Comparison of ENCODE assay signal across 21 cellular contexts in the genomic region with DNA sequence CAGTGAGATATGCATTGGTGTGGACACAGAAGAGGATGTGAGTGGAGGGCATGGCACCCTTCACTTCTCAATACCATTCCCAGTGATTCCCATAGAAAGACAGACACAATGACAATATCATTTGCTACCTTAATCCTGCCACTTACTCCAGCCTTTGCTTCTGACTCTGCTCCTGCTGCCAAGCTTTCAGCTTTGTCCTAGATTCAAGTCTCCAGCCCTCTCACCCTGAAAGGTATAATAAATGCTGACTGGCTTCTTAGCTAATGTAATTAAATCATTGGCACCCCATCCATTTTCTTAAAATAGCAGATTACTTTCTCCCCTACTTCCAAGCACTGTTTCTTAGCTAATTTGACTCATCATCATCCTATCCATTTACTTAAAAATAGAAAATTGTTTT. TPM values are rescaled to one million over a fixed set of nuclear protein-coding genes. Genes with fewer than 3 reads are reported as not detected.
A peak's percentile ranks its signal among the peaks of the same experiment; 100 is the strongest.
DNase-seq lines count a peak whose midpoint lies in the region; ATAC-seq and TF ChIP-seq lines count a peak whose summit lies in the region.
"Had no signal": no experiment of that assay in that cellular context is flagged by ENCODE, and none has a peak within 500 bp of the region (broad histone marks: within the 10 kb centered on the region; RNA-seq: fewer than 3 reads in every experiment).

No MANE protein-coding gene starts in this region.

- H3K9me3 ChIP-seq in Karpas-422 (ENCODE audit: low read length) = no peaks in the 10 kb centered on the region
- H3K9me3 ChIP-seq: A549, BE2C had no signal

- H3K4me1 Mint-ChIP-seq in activated CD8-positive, alpha-beta T cell treated with anti-CD3 and anti-CD28 coated beads, Interleukin-2, amount 10 ng/mL, durations not matched to agents 7 days and 5 days (ENCODE audit: low read depth) = peaks cover 21% of the 10 kb centered on the region
- H3K4me1 Mint-ChIP-seq in activated CD8-positive, alpha-beta T cell treated with anti-CD3 and anti-CD28 coated beads for 36 hours (ENCODE audit: low read depth) = peaks cover 27% of the 10 kb centered on the region

- no peak for DNase-seq in activated CD8-positive, alpha-beta T cell treated with anti-CD3 and anti-CD28 coated beads, Interleukin-2, amount 10 ng/mL, durations not matched to agents 7 days and 5 days
- no peak for DNase-seq in activated CD8-positive, alpha-beta T cell treated with anti-CD3 and anti-CD28 coated beads for 36 hours
- DNase-seq in Karpas-422 = no peak
- no peak for DNase-seq in dorsolateral prefrontal cortex
- no peak for DNase-seq in activated T-cell treated with anti-CD3 and anti-CD28 coated beads, Interleukin-2, amount 50 U/mL, for 1 hour
- DNase-seq in A172 (ENCODE audit: low spot score) = no peak
- DNase-seq: BE2C, DMS79, HFFc6, KG1, NCI-H1105, NCI-H146, NCI-H2029 treated with DMSO at 0.1 percent for 48 hours, NCI-H2171 treated with DMSO at 0.1 percent for 48 hours, NCI-H524 treated with DMSO at 0.1 percent for 48 hours, NCI-H82, SW 1271, T-helper 17 cell had no signal

- H3K4me2 ChIP-seq in Karpas-422 (ENCODE audit: low read depth, low read length, poor library complexity, severe bottlenecking) = peak overlapping the region; percentile 12

- peaks cover 60% of the 10 kb centered on the region for H3K4me1 ChIP-seq in Karpas-422 (ENCODE audit: low read length)
- H3K4me1 ChIP-seq: BE2C had no signal

- peak overlapping the region; percentile 12 for H3K4me3 Mint-ChIP-seq in activated CD8-positive, alpha-beta T cell treated with anti-CD3 and anti-CD28 coated beads, Interleukin-2, amount 10 ng/mL, durations not matched to agents 7 days and 5 days
- H3K4me3 Mint-ChIP-seq in activated CD8-positive, alpha-beta T cell treated with anti-CD3 and anti-CD28 coated beads for 36 hours = no peak overlapping the region
- H3K4me3 Mint-ChIP-seq: HFFc6, T-helper 17 cell had no signal

- ATAC-seq in activated CD8-positive, alpha-beta T cell treated with anti-CD3 and anti-CD28 coated beads, Interleukin-2, amount 10 ng/mL, durations not matched to agents 7 days and 5 days = no peak
- ATAC-seq in activated CD8-positive, alpha-beta T cell treated with anti-CD3 and anti-CD28 coated beads for 36 hours = no peak
- ATAC-seq: A549, Right ventricle myocardium inferior, T-helper 17 cell had no signal

- no peak overlapping the region for H3K27ac ChIP-seq in Karpas-422 (ENCODE audit: low read length)
- peak overlapping the region in 41 of 59 donors; percentile 8 to 82 (median 49) for H3K27ac ChIP-seq in dorsolateral prefrontal cortex

- no peak overlapping the region for H2AFZ ChIP-seq in Karpas-422 (ENCODE audit: low read length)

- TF ChIP-seq CTCF in activated CD8-positive, alpha-beta T cell treated with anti-CD3 and anti-CD28 coated beads for 36 hours (IDR thresholded peaks at IDR 0.05) = no peak
- no peak for TF ChIP-seq CTCF in dorsolateral prefrontal cortex (IDR thresholded peaks at IDR 0.05 in 54 of 56, conservative IDR thresholded peaks at IDR 0.05 in 2 of 56; ENCODE audit: low read depth in 1 of 56, partially characterized antibody in 56 of 56)

- peaks cover 8% of the 10 kb centered on the region; the same call in 1 of the 2 replicates for H3K36me3 ChIP-seq in Karpas-422 (ENCODE audit: insufficient read depth, low read length)
- H3K36me3 ChIP-seq: BE2C had no signal

- no peaks in the 10 kb centered on the region for H4K20me1 ChIP-seq in Karpas-422 (ENCODE audit: insufficient read depth, low read depth, low read length)

- H3K9ac ChIP-seq in Karpas-422 (ENCODE audit: low read length) = no peak overlapping the region

- H3K79me2 ChIP-seq in Karpas-422 (ENCODE audit: low read length) = peaks cover 77% of the 10 kb centered on the region

- H3K27me3 Mint-ChIP-seq in activated CD8-positive, alpha-beta T cell treated with anti-CD3 and anti-CD28 coated beads, Interleukin-2, amount 10 ng/mL, durations not matched to agents 7 days and 5 days (ENCODE audit: low read depth) = no peaks in the 10 kb centered on the region
- no peaks in the 10 kb centered on the region for H3K27me3 Mint-ChIP-seq in activated CD8-positive, alpha-beta T cell treated with anti-CD3 and anti-CD28 coated beads for 36 hours
- H3K27me3 Mint-ChIP-seq: T-helper 17 cell had no signal

- POLR2A ChIA-PET in activated CD8-positive, alpha-beta T cell treated with anti-CD3 and anti-CD28 coated beads, Interleukin-2, amount 10 ng/mL, durations not matched to agents 7 days and 5 days (lab: Charles Lee) = interaction anchor here (1.0 to 2.7 kb wide), 4 partner anchors 13 to 58 kb away, joined by 3 to 10 read pairs (median 4); no protein-coding TSS in a partner anchor
- POLR2A ChIA-PET in activated CD8-positive, alpha-beta T cell treated with anti-CD3 and anti-CD28 coated beads for 36 hours (lab: Charles Lee) = interaction anchor here (1.2 to 2.3 kb wide), 3 partner anchors 10 to 13 kb away, joined by 3 to 13 read pairs (median 4); no protein-coding TSS in a partner anchor

- peak overlapping the region; percentile 86 for H3K4me3 ChIP-seq in GM08714 (ENCODE audit: low read length)
- H3K4me3 ChIP-seq in Karpas-422 (ENCODE audit: low read length) = no peak overlapping the region
- H3K4me3 ChIP-seq in dorsolateral prefrontal cortex = no peak overlapping the region
- H3K4me3 ChIP-seq: A549 had no signal

- no peaks in the 10 kb centered on the region for H3K27me3 ChIP-seq in Karpas-422 (ENCODE audit: low read length)
- no peaks in the 10 kb centered on the region for H3K27me3 ChIP-seq in dorsolateral prefrontal cortex
- H3K27me3 ChIP-seq: BE2C had no signal

- no peaks in the 10 kb centered on the region for H3K9me2 ChIP-seq in Karpas-422 (replicated peaks; ENCODE audit: insufficient read depth, low read length)

- H3K27ac Mint-ChIP-seq in activated CD8-positive, alpha-beta T cell treated with anti-CD3 and anti-CD28 coated beads, Interleukin-2, amount 10 ng/mL, durations not matched to agents 7 days and 5 days = no peak overlapping the region
- no peak overlapping the region for H3K27ac Mint-ChIP-seq in activated CD8-positive, alpha-beta T cell treated with anti-CD3 and anti-CD28 coated beads for 36 hours
- H3K27ac Mint-ChIP-seq: HFFc6, T-helper 17 cell had no signal

- intact Hi-C loops in activated CD8-positive, alpha-beta T cell treated with anti-CD3 and anti-CD28 coated beads for 36 hours (cut with micrococcal nuclease) = no loop called here
- intact Hi-C loops in dorsolateral prefrontal cortex (cut with DNase I) = no loop called here

- peaks cover 17% of the 10 kb centered on the region for H3K36me3 Mint-ChIP-seq in activated CD8-positive, alpha-beta T cell treated with anti-CD3 and anti-CD28 coated beads, Interleukin-2, amount 10 ng/mL, durations not matched to agents 7 days and 5 days (ENCODE audit: low read depth)
- H3K36me3 Mint-ChIP-seq in activated CD8-positive, alpha-beta T cell treated with anti-CD3 and anti-CD28 coated beads for 36 hours (ENCODE audit: low read depth) = peaks cover 1% of the 10 kb centered on the region

- no peaks in the 10 kb centered on the region for H3K9me3 Mint-ChIP-seq in activated CD8-positive, alpha-beta T cell treated with anti-CD3 and anti-CD28 coated beads, Interleukin-2, amount 10 ng/mL, durations not matched to agents 7 days and 5 days (ENCODE audit: insufficient read depth)
- no peaks in the 10 kb centered on the region for H3K9me3 Mint-ChIP-seq in activated CD8-positive, alpha-beta T cell treated with anti-CD3 and anti-CD28 coated beads for 36 hours
- H3K9me3 Mint-ChIP-seq: HFFc6 had no signal

- CTCF ChIA-PET in activated CD8-positive, alpha-beta T cell treated with anti-CD3 and anti-CD28 coated beads, Interleukin-2, amount 10 ng/mL, durations not matched to agents 7 days and 5 days (lab: Charles Lee) = interaction anchor here (0.6 to 1.5 kb wide), 3 partner anchors 8 to 27 kb away, joined by 3 to 4 read pairs (median 4); no protein-coding TSS in a partner anchor
- CTCF ChIA-PET in activated CD8-positive, alpha-beta T cell treated with anti-CD3 and anti-CD28 coated beads for 36 hours (lab: Charles Lee) = interaction anchor here (1.4 to 2.2 kb wide), 4 partner anchors 10 to 25 kb away, joined by 3 to 9 read pairs (median 3); no protein-coding TSS in a partner anchor

RNA-seq across cellular contexts. Expression of gene CDC42SE2, which starts 41.1 kb away (rescaled TPM):
- 100 to 1,000 TPM; 115 to 126 TPM for total RNA-seq in activated CD8-positive, alpha-beta T cell treated with anti-CD3 and anti-CD28 coated beads, Interleukin-2, amount 10 ng/mL, durations not matched to agents 7 days and 5 days
- total RNA-seq in activated CD8-positive, alpha-beta T cell treated with anti-CD3 and anti-CD28 coated beads for 36 hours = 100 to 1,000 TPM; 100 to 102 TPM
- total RNA-seq in Karpas-422 (2014; rRNA removed; shearing (Covaris generic); ENCODE audit: low replicate concordance) = 57.4 and 143 TPM in 2 replicates
- total RNA-seq in dorsolateral prefrontal cortex = 100 to 1,000 TPM in 1 of 120 experiments, 10 to 100 TPM in 119; 34.8 to 102 (median 68.6) TPM
- 49.6 and 52.3 TPM in 2 replicates for total RNA-seq in A172 (2014; rRNA removed; shearing (Covaris generic))

RNA-seq across cellular contexts. Expression of gene LYRM7, which starts 52.0 kb away (rescaled TPM):
- total RNA-seq in activated CD8-positive, alpha-beta T cell treated with anti-CD3 and anti-CD28 coated beads, Interleukin-2, amount 10 ng/mL, durations not matched to agents 7 days and 5 days = 10 to 100 TPM; 16.3 to 17.8 TPM
- 10 to 100 TPM; 23.2 to 24.0 TPM for total RNA-seq in activated CD8-positive, alpha-beta T cell treated with anti-CD3 and anti-CD28 coated beads for 36 hours
- 18.8 and 28.4 TPM in 2 replicates for total RNA-seq in Karpas-422 (2014; rRNA removed; shearing (Covaris generic); ENCODE audit: low replicate concordance)
- total RNA-seq in dorsolateral prefrontal cortex = 10 to 100 TPM; 15.9 to 37.3 (median 23.7) TPM
- total RNA-seq in A172 (2014; rRNA removed; shearing (Covaris generic)) = 7.0 and 9.8 TPM in 2 replicates

RNA-seq across cellular contexts. Expression of gene HINT1, which starts 57.7 kb away (rescaled TPM):
- 100 to 1,000 TPM; 232 to 246 TPM for total RNA-seq in activated CD8-positive, alpha-beta T cell treated with anti-CD3 and anti-CD28 coated beads, Interleukin-2, amount 10 ng/mL, durations not matched to agents 7 days and 5 days
- total RNA-seq in activated CD8-positive, alpha-beta T cell treated with anti-CD3 and anti-CD28 coated beads for 36 hours = 100 to 1,000 TPM; 317 to 322 TPM
- total RNA-seq in Karpas-422 (2014; rRNA removed; shearing (Covaris generic); ENCODE audit: low replicate concordance) = 220 and 522 TPM in 2 replicates
- 100 to 1,000 TPM in 119 of 120 experiments, 10 to 100 TPM in 1; 99.1 to 267 (median 191) TPM for total RNA-seq in dorsolateral prefrontal cortex
- total RNA-seq in A172 (2014; rRNA removed; shearing (Covaris generic)) = 540 and 574 TPM in 2 replicates
